In the genomic region with DNA sequence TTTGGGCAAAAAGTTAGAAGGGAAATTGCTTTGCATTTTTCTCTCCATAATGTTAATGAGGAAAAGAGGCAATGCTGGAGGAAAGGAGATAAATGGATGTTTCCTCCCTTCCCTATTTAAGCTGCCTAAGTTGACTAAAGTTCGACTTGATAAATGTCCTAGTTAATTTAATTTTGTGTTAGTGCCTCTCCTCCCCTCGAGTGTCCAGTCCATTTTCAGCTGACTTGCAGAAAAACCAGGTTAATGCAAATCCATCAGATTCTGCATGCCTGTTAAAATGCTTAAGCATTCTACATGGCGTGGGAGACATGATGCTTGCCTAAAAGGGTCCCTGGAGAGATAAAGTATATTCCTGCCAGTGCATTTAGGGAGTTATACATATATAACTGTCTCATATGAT, we compare ENCODE assay signal across 23 cellular contexts.
"Had no signal": no experiment of that assay in that cellular context is flagged by ENCODE, and none has a peak within 500 bp of the region (broad histone marks: within the 10 kb centered on the region; RNA-seq: fewer than 3 reads in every experiment).

No MANE protein-coding gene starts in this region.

- H3K4me3 ChIP-seq: ascending aorta, breast epithelium, coronary artery, left lung, smooth muscle cell, suprapubic skin, upper lobe of right lung had no signal

- FAIRE-seq: frontal cortex, kidney had no signal

- ATAC-seq: activated CD8-positive, alpha-beta T cell treated with anti-CD3 and anti-CD28 coated beads for 36 hours; left lung; natural killer cell treated with Interleukin-12 subunit alpha and Interleukin-12 subunit beta and Interleukin-15 and Interleukin-18, amount 100 ng/mL, for 72 hours; sciatic nerve; stimulated activated naive CD8-positive, alpha-beta T cell treated with anti-CD3 and anti-CD28 coated beads, Interleukin-15, amount 100 ng/mL, for 72 hours; upper lobe of right lung had no signal

- H3K9me3 Mint-ChIP-seq: activated CD8-positive, alpha-beta T cell treated with anti-CD3 and anti-CD28 coated beads for 36 hours; activated naive CD4-positive, alpha-beta T cell treated with anti-CD3 and anti-CD28 coated beads for 36 hours; activated T-helper 2 cell treated with anti-CD3 and anti-CD28 coated beads, Interferon-gamma antibody, Interleukin-2, Interleukin-4, amounts not matched to agents 10 μg/mL and 5 μg/mL and 100 μg/mL, durations not matched to agents 14 hours and 24 hours and 36 hours; mesothelial cell of epicardium; natural killer cell treated with Interleukin-12 subunit alpha and Interleukin-12 subunit beta and Interleukin-15 and Interleukin-18, amount 100 ng/mL, for 72 hours; stimulated activated naive CD8-positive, alpha-beta T cell treated with anti-CD3 and anti-CD28 coated beads, Interleukin-15, amount 100 ng/mL, for 72 hours had no signal

- H3K27ac Mint-ChIP-seq: activated CD8-positive, alpha-beta T cell treated with anti-CD3 and anti-CD28 coated beads for 36 hours; activated naive CD4-positive, alpha-beta T cell treated with anti-CD3 and anti-CD28 coated beads for 36 hours; activated T-helper 2 cell treated with anti-CD3 and anti-CD28 coated beads, Interferon-gamma antibody, Interleukin-2, Interleukin-4, amounts not matched to agents 10 μg/mL and 5 μg/mL and 100 μg/mL, durations not matched to agents 14 hours and 24 hours and 36 hours; mesothelial cell of epicardium; natural killer cell treated with Interleukin-12 subunit alpha and Interleukin-12 subunit beta and Interleukin-15 and Interleukin-18, amount 100 ng/mL, for 72 hours; stimulated activated naive CD8-positive, alpha-beta T cell treated with anti-CD3 and anti-CD28 coated beads, Interleukin-15, amount 100 ng/mL, for 72 hours had no signal

- H3K9me3 ChIP-seq: ascending aorta, breast epithelium, left lung, suprapubic skin, upper lobe of right lung had no signal

- H3K4me3 Mint-ChIP-seq: activated CD8-positive, alpha-beta T cell treated with anti-CD3 and anti-CD28 coated beads for 36 hours; activated naive CD4-positive, alpha-beta T cell treated with anti-CD3 and anti-CD28 coated beads for 36 hours; mesothelial cell of epicardium; natural killer cell treated with Interleukin-12 subunit alpha and Interleukin-12 subunit beta and Interleukin-15 and Interleukin-18, amount 100 ng/mL, for 72 hours; stimulated activated naive CD8-positive, alpha-beta T cell treated with anti-CD3 and anti-CD28 coated beads, Interleukin-15, amount 100 ng/mL, for 72 hours had no signal

- H2AFZ ChIP-seq: parathyroid adenoma had no signal

- H3K27ac ChIP-seq: ascending aorta, breast epithelium, coronary artery, left lung, parathyroid adenoma, suprapubic skin, upper lobe of right lung, WERI-Rb-1 had no signal

- H3K4me1 ChIP-seq: breast epithelium had no signal

- H3K4me2 ChIP-seq: smooth muscle cell had no signal

- H3K36me3 ChIP-seq: ascending aorta, breast epithelium, left lung, suprapubic skin, upper lobe of right lung, WERI-Rb-1 had no signal

- H3K9ac ChIP-seq: parathyroid adenoma had no signal

- DNase-seq: activated CD8-positive, alpha-beta T cell treated with anti-CD3 and anti-CD28 coated beads for 36 hours; activated naive CD4-positive, alpha-beta T cell treated with anti-CD3 and anti-CD28 coated beads for 36 hours; activated T-cell treated with anti-CD3 and anti-CD28 coated beads, Interleukin-2, amount 50 U/mL, for 1 hour; hypothalamus; kidney; left lung; stimulated activated CD4-positive, alpha-beta T cell treated with anti-CD3 and anti-CD28 coated beads, Interleukin-4, amount 100 ng/mL, for 1 hour; stimulated activated naive CD8-positive, alpha-beta T cell treated with anti-CD3 and anti-CD28 coated beads, Interleukin-15, amount 100 ng/mL, for 72 hours; T-helper 1 cell; T1000; upper lobe of right lung; WERI-Rb-1 had no signal

- H3K27me3 Mint-ChIP-seq: activated CD8-positive, alpha-beta T cell treated with anti-CD3 and anti-CD28 coated beads for 36 hours; natural killer cell treated with Interleukin-12 subunit alpha and Interleukin-12 subunit beta and Interleukin-15 and Interleukin-18, amount 100 ng/mL, for 72 hours; stimulated activated naive CD8-positive, alpha-beta T cell treated with anti-CD3 and anti-CD28 coated beads, Interleukin-15, amount 100 ng/mL, for 72 hours had no signal

- H3K27me3 ChIP-seq: ascending aorta, breast epithelium, left lung, suprapubic skin, upper lobe of right lung had no signal

- H3K36me3 Mint-ChIP-seq: natural killer cell treated with Interleukin-12 subunit alpha and Interleukin-12 subunit beta and Interleukin-15 and Interleukin-18, amount 100 ng/mL, for 72 hours had no signal
